Comparison of ENCODE assay signal across 9 cellular contexts in genomic region chr11:721913-722811, GRCh38. TPM values are rescaled to one million over a fixed set of nuclear protein-coding genes. Genes with fewer than 3 reads are reported as not detected.
DNase-seq lines count a peak whose midpoint lies in the region; ATAC-seq, FAIRE-seq and TF ChIP-seq lines count a peak whose summit lies in the region.
"Had no signal": no experiment of that assay in that cellular context is flagged by ENCODE, and none has a peak within 500 bp of the region (broad histone marks: within the 10 kb centered on the region; RNA-seq: fewer than 3 reads in every experiment).

No MANE protein-coding gene starts in this region.

- H3K4me1 Mint-ChIP-seq in type B pancreatic cell (ENCODE audit: unreplicated experiment) = peaks cover 9% of the 10 kb centered on the region

- intact Hi-C loops in GM12878 (cut with micrococcal nuclease; ENCODE audit: unreplicated experiment) = loop anchor here (2.0 to 5.0 kb wide), 4 partner anchors 25 to 167 kb away; partner anchors contain the start of gene IRF7

- H3K36me3 Mint-ChIP-seq in type B pancreatic cell = no peaks in the 10 kb centered on the region

- H3K79me2 ChIP-seq in GM12878 (ENCODE audit: control insufficient read depth, insufficient read depth, low read length) = no peaks in the 10 kb centered on the region

- ATAC-seq in GM12878 (peak; percentile 65), HG02870 (IDR thresholded peaks at IDR 0.05; ENCODE audit: unreplicated experiment) (no peak), gastroesophageal sphincter (no peak)

- no peak overlapping the region for H2AFZ ChIP-seq in GM12878 (ENCODE audit: control insufficient read depth, low read depth, low read length)

- RAD21 ChIA-PET in GM12878 (lab: Charles Lee; ENCODE audit: unreplicated experiment) = interaction anchor here (0.6 to 6.3 kb wide), 14 partner anchors 10 to 282 kb away, joined by 3 to 112 read pairs (median 4); partner anchors contain the start of genes DEAF1, EPS8L2, IRF7 and PHRF1

- H3K27ac ChIP-seq in Peyer's patch (peak overlapping the region in 3 of 4 donors; percentile 22 to 65 (median 23)), GM12878 (ENCODE audit: control insufficient read depth, insufficient read depth) (no peak overlapping the region), gastroesophageal sphincter (no peak overlapping the region)

- TF ChIP-seq CTCF in Peyer's patch (IDR thresholded peaks at IDR 0.05) (no peak), GM12878 (IDR thresholded peaks at IDR 0.05 in 2 of 3, conservative IDR thresholded peaks at IDR 0.05 in 1 of 3; ENCODE audit: control insufficient read depth in 2 of 3, extremely low read depth in 1 of 3, insufficient read depth in 1 of 3, low read depth in 3 of 3, low read length in 3 of 3) (no peak), type B pancreatic cell (conservative IDR thresholded peaks at IDR 0.05) (no peak), gastroesophageal sphincter (IDR thresholded peaks at IDR 0.05) (no peak)

- TF ChIP-seq POLR2A in Peyer's patch (IDR thresholded peaks at IDR 0.05) (no peak), GM12878 (IDR thresholded peaks at IDR 0.05; ENCODE audit: low read depth, low read length) (no peak), gastroesophageal sphincter (IDR thresholded peaks at IDR 0.05) (no peak)

- H3K4me3 ChIP-seq in Peyer's patch (peak overlapping the region; percentile 4 to 34 (median 19)), GM12878 (no peak overlapping the region), gastroesophageal sphincter (no peak overlapping the region)

- no peaks in the 10 kb centered on the region for H4K20me1 ChIP-seq in GM12878 (ENCODE audit: control insufficient read depth, insufficient read depth)

- POLR2A ChIA-PET in GM12878 (lab: Charles Lee) = interaction anchor here (0.6 to 8.2 kb wide), 8 partner anchors 15 to 194 kb away, joined by 3 to 72 read pairs (median 4); partner anchors contain the start of genes DEAF1, TALDO1 and TMEM80

- no peaks in the 10 kb centered on the region for H3K9me3 ChIP-seq in Peyer's patch
- H3K9me3 ChIP-seq in GM12878 (replicated peaks; ENCODE audit: control insufficient read depth, insufficient read depth, low read length) = no peaks in the 10 kb centered on the region
- H3K9me3 ChIP-seq in gastroesophageal sphincter = no peaks in the 10 kb centered on the region

- no peaks in the 10 kb centered on the region for H3K9me3 Mint-ChIP-seq in type B pancreatic cell
- H3K9me3 Mint-ChIP-seq: T-helper 1 cell treated with Interleukin-12 subunit alpha and Interleukin-12 subunit beta and Interleukin-4 antibody, amounts not matched to agents 30 μg/mL and 1 μg/mL, for 36 hours had no signal

- H3K27me3 Mint-ChIP-seq in type B pancreatic cell = peaks cover 32% of the 10 kb centered on the region

- CTCF ChIA-PET in GM12878 (lab: Yijun Ruan, JAX) = interaction anchor here (0.7 to 8.6 kb wide), 12 partner anchors 12 to 204 kb away, joined by 3 to 127 read pairs (median 6); partner anchors contain the start of genes DEAF1, LMNTD2 and TMEM80

- H3K36me3 ChIP-seq in Peyer's patch = peaks cover 0 to 31% (median 0%) of the 10 kb centered on the region in 3 donors
- H3K36me3 ChIP-seq in GM12878 (ENCODE audit: control insufficient read depth in 2 of 2, insufficient read depth in 2 of 2, low read length in 1 of 2) = no peaks in the 10 kb centered on the region
- no peaks in the 10 kb centered on the region for H3K36me3 ChIP-seq in gastroesophageal sphincter

- H3K4me2 ChIP-seq in GM12878 (ENCODE audit: control insufficient read depth, insufficient read depth) = peak overlapping the region; percentile 64

- TF ChIP-seq EP300 in GM12878 (IDR thresholded peaks at IDR 0.05; ENCODE audit: borderline replicate concordance in 1 of 2, control insufficient read depth in 1 of 2, low read depth in 2 of 2, low read length in 2 of 2) = no peak
- no peak for TF ChIP-seq EP300 in gastroesophageal sphincter (IDR thresholded peaks at IDR 0.05)

- no peak overlapping the region for H3K4me3 Mint-ChIP-seq in type B pancreatic cell

- H3K4me1 ChIP-seq in Peyer's patch (peaks cover 3 to 75% (median 30%) of the 10 kb centered on the region in 4 donors), GM12878 (ENCODE audit: control insufficient read depth, insufficient read depth, low read length) (peaks cover 18% of the 10 kb centered on the region), gastroesophageal sphincter (peaks cover 0 to 54% (median 26%) of the 10 kb centered on the region in 3 donors)

- in situ Hi-C loops in GM12878 (cut with MboI) = loop anchor here (10.0 kb wide), 1 partner anchor 57 kb away; no protein-coding TSS in a partner anchor

- BruUV-seq in GM12878 (replicated peaks; lab: Mats Ljungman, UMichigan) = no TSS peak

- WGBS in GM12878 (ENCODE audit: insufficient coverage, insufficient replicate concordance, low lambda C conversion rate, missing lambda C conversion rate) = 14% methylated on average over 43 of the region's 45 CpGs
- WGBS in gastroesophageal sphincter (ENCODE audit: low coverage in 1 of 2), 2 donors = no CpG with 5 or more reads among the region's 45 CpGs

- H3K9ac ChIP-seq in GM12878 (ENCODE audit: control insufficient read depth, insufficient read depth, low read length) = no peak overlapping the region

- SMC1A ChIA-PET in GM12878 (lab: Charles Lee; ENCODE audit: uncharacterized antibody, unreplicated experiment) = interaction anchor here (0.7 to 2.7 kb wide), 9 partner anchors 22 to 168 kb away, joined by 3 to 30 read pairs (median 4); partner anchors contain the start of gene TMEM80

- no peak for FAIRE-seq in GM12878 (lab: Jason Lieb, UNC)

- TF ChIP-seq RAD21 in GM12878 (IDR thresholded peaks at IDR 0.05; ENCODE audit: insufficient read depth, low read depth, low read length) = no peak

- H3K27ac Mint-ChIP-seq in type B pancreatic cell = no peak overlapping the region

- DNase-seq in activated gamma-delta T cell treated with Interleukin-2 at 50 U/mL for 16 hours = peak; percentile 49
- DNase-seq in activated gamma-delta T cell (lab: John Stamatoyannopoulos, UW) = no peak
- DNase-seq in Peyer's patch = peak; percentile 72 to 90 (median 85)
- no peak for DNase-seq in GM12878 (ENCODE audit: low read depth, low spot score)
- peak; percentile 70 for DNase-seq in type B pancreatic cell (ENCODE audit: extremely low spot score, unreplicated experiment)
- DNase-seq in cerebellar nuclear complex (lab: John Stamatoyannopoulos, UW) = no peak

- H3K27me3 ChIP-seq in Peyer's patch (peaks cover 0 to 5% of the 10 kb centered on the region in 2 donors), GM12878 (replicated peaks in 1 of 2; ENCODE audit: control insufficient read depth in 2 of 2, insufficient read depth in 2 of 2, low read length in 1 of 2) (0 out of 4 replicates have a peak, but pooled peaks cover 0 to 3% of the 10 kb centered on the region in 2 experiments), gastroesophageal sphincter (peaks cover 89% of the 10 kb centered on the region)

RNA-seq across cellular contexts. Expression of gene EPS8L2, which starts 16.1 kb away (rescaled TPM):
- 100 to 1,000 TPM; 258 to 710 (median 672) TPM for total RNA-seq in Peyer's patch
- 4.4 and 8.1 TPM in 2 replicates for total RNA-seq in GM12878 (2013; cell fraction: nucleolus; rRNA removed)
- total RNA-seq in GM12878 (2014; rRNA removed) = 11.5 and 12.5 TPM in 2 replicates
- total RNA-seq in GM12878 (2014; rRNA removed; fragmentation: Illumina TruSeq; extraction: Trizol) = 3.1 and 5.1 TPM in 2 replicates
- 10.8 and 13.4 TPM in 2 replicates for total RNA-seq in GM12878 (2021)
- 4.7 TPM for polyA plus RNA-seq in GM12878 (2011; ENCODE audit: low read depth)
- polyA plus RNA-seq in GM12878 (2011; rRNA removed) = 4.4 and 7.7 TPM in 2 replicates
- 7.5 and 14.4 TPM in 2 replicates for polyA plus RNA-seq in GM12878 (2011; cell fraction: cytosol; rRNA removed)
- 44.2 and 44.3 TPM in 2 replicates for polyA plus RNA-seq in GM12878 (2011; cell fraction: nucleus; rRNA removed)
- 22.8 and 23.5 TPM in 2 replicates for polyA plus RNA-seq in GM12878 (2012)
- 2.9 and 4.0 TPM in 2 replicates for polyA plus RNA-seq in GM12878 (2014; fragmentation: Illumina TruSeq; extraction: Trizol)
- 1 to 10 TPM in 1 of 2 experiments, under 1 TPM in 1; 0.76 to 2.9 TPM for polyA plus RNA-seq in GM12878 (2014; fragmentation: Nextera tagmentation; extraction: Ambion mirVana)
- polyA plus RNA-seq in GM12878 (2014; rRNA removed) = 11.8 and 15.3 TPM in 2 replicates
- 10 to 100 TPM; 13.9 to 20.0 TPM for polyA plus RNA-seq in GM12878 (2016; fragmentation: Nextera tagmentation; extraction: Ambion mirVana)
- polyA minus RNA-seq in GM12878 (2011; rRNA and poly(A)+ RNA removed) = 3.7 and 4.7 TPM in 2 replicates
- polyA minus RNA-seq in GM12878 (2011; cell fraction: cytosol; rRNA and poly(A)+ RNA removed) = 4.4 and 4.8 TPM in 2 replicates
- 5.4 and 5.7 TPM in 2 replicates for polyA minus RNA-seq in GM12878 (2011; cell fraction: nucleus; rRNA and poly(A)+ RNA removed)
- 218 and 497 TPM in 2 replicates for total RNA-seq in type B pancreatic cell (ENCODE audit: low replicate concordance)
- total RNA-seq in gastroesophageal sphincter = 10 to 100 TPM in 3 of 4 donors, 1 to 10 TPM in 1; 9.7 to 33.9 (median 24.0) TPM

RNA-seq across cellular contexts. Expression of gene TALDO1, which starts 25.1 kb away (rescaled TPM):
- total RNA-seq in Peyer's patch (100 to 1,000 TPM; 140 to 175 (median 149) TPM), GM12878 (2014; rRNA removed) (168 and 176 TPM in 2 replicates), GM12878 (2014; rRNA removed; fragmentation: Illumina TruSeq; extraction: Trizol) (139 and 148 TPM in 2 replicates), GM12878 (2021) (226 and 227 TPM in 2 replicates), type B pancreatic cell (ENCODE audit: low replicate concordance) (189 and 288 TPM in 2 replicates), gastroesophageal sphincter (100 to 1,000 TPM; 161 to 201 (median 185) TPM)
- total RNA-seq in GM12878 (2013; cell fraction: nucleolus; rRNA removed) = 34.6 and 35.6 TPM in 2 replicates
- 120 TPM for polyA plus RNA-seq in GM12878 (2011; ENCODE audit: low read depth)
- polyA plus RNA-seq in GM12878 (2011; rRNA removed) (88.2 and 152 TPM in 2 replicates), GM12878 (2014; fragmentation: Illumina TruSeq; extraction: Trizol) (70.6 and 146 TPM in 2 replicates), GM12878 (2014; fragmentation: Nextera tagmentation; extraction: Ambion mirVana) (100 to 1,000 TPM; 121 to 189 TPM), GM12878 (2014; rRNA removed) (227 and 242 TPM in 2 replicates), GM12878 (2016; fragmentation: Nextera tagmentation; extraction: Ambion mirVana) (100 to 1,000 TPM; 293 to 302 TPM)
- polyA plus RNA-seq in GM12878 (2011; cell fraction: cytosol; rRNA removed) = 193 and 210 TPM in 2 replicates
- 130 and 164 TPM in 2 replicates for polyA plus RNA-seq in GM12878 (2011; cell fraction: nucleus; rRNA removed)
- polyA plus RNA-seq in GM12878 (2012) = 116 and 122 TPM in 2 replicates
- 51.3 and 80.4 TPM in 2 replicates for polyA minus RNA-seq in GM12878 (2011; rRNA and poly(A)+ RNA removed)
- 49.3 and 52.0 TPM in 2 replicates for polyA minus RNA-seq in GM12878 (2011; cell fraction: cytosol; rRNA and poly(A)+ RNA removed)
- polyA minus RNA-seq in GM12878 (2011; cell fraction: nucleus; rRNA and poly(A)+ RNA removed) = 13.9 and 22.8 TPM in 2 replicates

RNA-seq across cellular contexts. Expression of gene TMEM80, which starts 26.5 kb away (rescaled TPM):
- total RNA-seq in Peyer's patch = 10 to 100 TPM; 10.7 to 58.9 (median 44.5) TPM
- 27.5 and 32.1 TPM in 2 replicates for total RNA-seq in GM12878 (2013; cell fraction: nucleolus; rRNA removed)
- total RNA-seq in GM12878 (2014; rRNA removed) = 21.9 and 22.1 TPM in 2 replicates
- total RNA-seq in GM12878 (2014; rRNA removed; fragmentation: Illumina TruSeq; extraction: Trizol) = 11.6 and 11.9 TPM in 2 replicates
- 16.5 and 19.5 TPM in 2 replicates for total RNA-seq in GM12878 (2021)
- 7.6 TPM for polyA plus RNA-seq in GM12878 (2011; ENCODE audit: low read depth)
- 30.7 and 36.6 TPM in 2 replicates for polyA plus RNA-seq in GM12878 (2011; rRNA removed)
- 28.5 and 37.1 TPM in 2 replicates for polyA plus RNA-seq in GM12878 (2011; cell fraction: cytosol; rRNA removed)
- 45.3 and 46.0 TPM in 2 replicates for polyA plus RNA-seq in GM12878 (2011; cell fraction: nucleus; rRNA removed)
- 18.6 and 20.7 TPM in 2 replicates for polyA plus RNA-seq in GM12878 (2012)
- 8.0 and 14.9 TPM in 2 replicates for polyA plus RNA-seq in GM12878 (2014; fragmentation: Illumina TruSeq; extraction: Trizol)
- polyA plus RNA-seq in GM12878 (2014; fragmentation: Nextera tagmentation; extraction: Ambion mirVana) = 1 to 10 TPM; 6.7 to 8.8 TPM
- 28.3 and 29.8 TPM in 2 replicates for polyA plus RNA-seq in GM12878 (2014; rRNA removed)
- polyA plus RNA-seq in GM12878 (2016; fragmentation: Nextera tagmentation; extraction: Ambion mirVana) = 10 to 100 TPM; 28.4 to 30.9 TPM
- 6.9 and 10.7 TPM in 2 replicates for polyA minus RNA-seq in GM12878 (2011; rRNA and poly(A)+ RNA removed)
- polyA minus RNA-seq in GM12878 (2011; cell fraction: cytosol; rRNA and poly(A)+ RNA removed) = 3.2 and 4.0 TPM in 2 replicates
- polyA minus RNA-seq in GM12878 (2011; cell fraction: nucleus; rRNA and poly(A)+ RNA removed) = 6.6 and 13.6 TPM in 2 replicates
- 23.2 and 37.4 TPM in 2 replicates for total RNA-seq in type B pancreatic cell (ENCODE audit: low replicate concordance)
- total RNA-seq in gastroesophageal sphincter = 10 to 100 TPM; 35.6 to 65.8 (median 48.6) TPM

RNA-seq across cellular contexts. Expression of gene DEAF1, which starts 27.1 kb away (rescaled TPM):
- 10 to 100 TPM; 14.9 to 56.2 (median 47.0) TPM for total RNA-seq in Peyer's patch
- total RNA-seq in GM12878 (2013; cell fraction: nucleolus; rRNA removed) = 64.8 and 65.6 TPM in 2 replicates
- 47.6 and 48.6 TPM in 2 replicates for total RNA-seq in GM12878 (2014; rRNA removed)
- total RNA-seq in GM12878 (2014; rRNA removed; fragmentation: Illumina TruSeq; extraction: Trizol) = 21.2 and 23.0 TPM in 2 replicates
- 51.3 and 57.1 TPM in 2 replicates for total RNA-seq in GM12878 (2021)
- 7.2 TPM for polyA plus RNA-seq in GM12878 (2011; ENCODE audit: low read depth)
- 10.2 and 21.6 TPM in 2 replicates for polyA plus RNA-seq in GM12878 (2011; rRNA removed)
- 37.2 and 47.3 TPM in 2 replicates for polyA plus RNA-seq in GM12878 (2011; cell fraction: cytosol; rRNA removed)
- polyA plus RNA-seq in GM12878 (2011; cell fraction: nucleus; rRNA removed) = 31.1 and 35.9 TPM in 2 replicates
- polyA plus RNA-seq in GM12878 (2012) = 23.4 and 29.5 TPM in 2 replicates
- polyA plus RNA-seq in GM12878 (2014; fragmentation: Illumina TruSeq; extraction: Trizol) = 4.4 and 17.1 TPM in 2 replicates
- polyA plus RNA-seq in GM12878 (2014; fragmentation: Nextera tagmentation; extraction: Ambion mirVana) = 1 to 10 TPM in 1 of 2 experiments, under 1 TPM in 1; 0.68 to 5.5 TPM
- polyA plus RNA-seq in GM12878 (2014; rRNA removed) = 43.7 and 51.5 TPM in 2 replicates
- 10 to 100 TPM; 28.8 to 41.0 TPM for polyA plus RNA-seq in GM12878 (2016; fragmentation: Nextera tagmentation; extraction: Ambion mirVana)
- polyA minus RNA-seq in GM12878 (2011; rRNA and poly(A)+ RNA removed) = 18.2 and 35.1 TPM in 2 replicates
- polyA minus RNA-seq in GM12878 (2011; cell fraction: cytosol; rRNA and poly(A)+ RNA removed) = 21.3 and 22.6 TPM in 2 replicates
- 10.5 and 23.0 TPM in 2 replicates for polyA minus RNA-seq in GM12878 (2011; cell fraction: nucleus; rRNA and poly(A)+ RNA removed)
- 41.0 and 48.1 TPM in 2 replicates for total RNA-seq in type B pancreatic cell (ENCODE audit: low replicate concordance)
- 10 to 100 TPM; 19.9 to 45.0 (median 35.0) TPM for total RNA-seq in gastroesophageal sphincter

RNA-seq across cellular contexts. Expression of gene GATD1, which starts 55.1 kb away (rescaled TPM):
- total RNA-seq in Peyer's patch (10 to 100 TPM; 47.6 to 81.7 (median 52.9) TPM), GM12878 (2014; rRNA removed) (19.0 and 28.2 TPM in 2 replicates), GM12878 (2014; rRNA removed; fragmentation: Illumina TruSeq; extraction: Trizol) (16.3 and 20.3 TPM in 2 replicates), GM12878 (2021) (59.7 and 62.3 TPM in 2 replicates), type B pancreatic cell (ENCODE audit: low replicate concordance) (80.1 and 80.9 TPM in 2 replicates), gastroesophageal sphincter (10 to 100 TPM; 28.9 to 33.8 (median 31.2) TPM)
- 169 and 199 TPM in 2 replicates for total RNA-seq in GM12878 (2013; cell fraction: nucleolus; rRNA removed)
- 29.1 TPM for polyA plus RNA-seq in GM12878 (2011; ENCODE audit: low read depth)
- polyA plus RNA-seq in GM12878 (2011; rRNA removed) (11.8 and 17.0 TPM in 2 replicates), GM12878 (2014; fragmentation: Illumina TruSeq; extraction: Trizol) (4.3 and 18.5 TPM in 2 replicates), GM12878 (2014; fragmentation: Nextera tagmentation; extraction: Ambion mirVana) (1 to 10 TPM; 1.2 to 3.3 TPM), GM12878 (2014; rRNA removed) (85.8 and 92.6 TPM in 2 replicates), GM12878 (2016; fragmentation: Nextera tagmentation; extraction: Ambion mirVana) (10 to 100 TPM; 24.3 to 28.0 TPM)
- 30.5 and 60.2 TPM in 2 replicates for polyA plus RNA-seq in GM12878 (2011; cell fraction: cytosol; rRNA removed)
- 246 and 392 TPM in 2 replicates for polyA plus RNA-seq in GM12878 (2011; cell fraction: nucleus; rRNA removed)
- polyA plus RNA-seq in GM12878 (2012) = 21.7 and 24.5 TPM in 2 replicates
- polyA minus RNA-seq in GM12878 (2011; rRNA and poly(A)+ RNA removed) = 8.6 and 24.9 TPM in 2 replicates
- polyA minus RNA-seq in GM12878 (2011; cell fraction: cytosol; rRNA and poly(A)+ RNA removed) = 8.4 and 13.1 TPM in 2 replicates
- polyA minus RNA-seq in GM12878 (2011; cell fraction: nucleus; rRNA and poly(A)+ RNA removed) = 23.9 and 49.5 TPM in 2 replicates

Comparison
In these comparisons a context has a peak if more than half of its experiments do, and no peak if none do; other contexts are left out.
1. DNase-seq: peak in activated gamma-delta T cell treated with Interleukin-2 at 50 U/mL for 16 hours (single experiment), Peyer's patch (3 of 3) and type B pancreatic cell (single experiment); none in activated gamma-delta T cell (single experiment), GM12878 (single experiment) and cerebellar nuclear complex (0 of 2).
2. H3K27ac ChIP-seq: peak in Peyer's patch (3 of 4); none in GM12878 (single experiment) and gastroesophageal sphincter (0 of 4).
3. H3K4me3 ChIP-seq: peak in Peyer's patch (4 of 4); none in GM12878 (single experiment) and gastroesophageal sphincter (0 of 2).